9 cellular contexts compared by ENCODE assay signal in the genomic region with DNA sequence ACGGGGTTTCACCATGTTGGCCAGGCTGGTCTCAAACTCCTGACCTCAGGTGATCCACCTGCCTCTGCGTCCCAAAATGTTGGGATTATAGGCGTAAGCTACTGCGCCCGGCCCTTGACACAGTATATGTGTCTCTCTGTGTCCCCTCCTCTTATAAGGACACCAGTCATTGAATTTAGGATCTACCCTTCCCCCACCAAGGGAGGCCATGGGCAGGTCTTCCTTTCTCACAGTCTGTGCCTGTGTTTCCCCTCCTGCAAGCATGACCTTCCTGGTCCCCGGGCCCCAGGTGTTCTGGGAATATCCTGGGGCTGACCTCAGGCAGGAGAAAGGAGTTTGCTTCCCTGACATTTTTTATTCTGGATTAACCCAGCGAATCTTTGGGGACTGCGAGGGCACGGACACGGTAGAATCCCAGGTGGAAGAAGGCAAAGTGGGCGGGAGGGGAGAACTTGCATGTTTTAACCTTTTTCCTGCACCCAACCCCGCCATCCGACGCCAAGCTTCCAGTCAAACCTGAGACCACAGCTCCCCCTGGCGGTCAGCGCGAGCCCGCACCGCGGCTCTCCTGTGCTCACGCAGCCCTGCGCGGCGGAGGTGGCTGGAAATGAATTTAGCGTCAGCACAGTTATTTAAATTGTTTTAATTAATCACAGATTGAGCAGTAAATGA. TPM values are rescaled to one million over a fixed set of nuclear protein-coding genes. Genes with fewer than 3 reads are reported as not detected.
DNase-seq lines count a peak whose midpoint lies in the region; ATAC-seq, FAIRE-seq and TF ChIP-seq lines count a peak whose summit lies in the region.
"Had no signal": no experiment of that assay in that cellular context is flagged by ENCODE, and none has a peak within 500 bp of the region (broad histone marks: within the 10 kb centered on the region; RNA-seq: fewer than 3 reads in every experiment).

No MANE protein-coding gene starts in this region.

- H3K4me1 ChIP-seq in body of pancreas (no peaks in the 10 kb centered on the region), keratinocyte (ENCODE audit: control insufficient read depth, extremely low read depth, insufficient read depth, low read length) (no peaks in the 10 kb centered on the region)

- no peaks in the 10 kb centered on the region for H4K20me1 ChIP-seq in keratinocyte (ENCODE audit: control insufficient read depth, extremely low read depth, insufficient read depth, low read length)

- H3K9me3 ChIP-seq in body of pancreas (no peaks in the 10 kb centered on the region), keratinocyte (ENCODE audit: control insufficient read depth, low read depth, low read length) (no peaks in the 10 kb centered on the region)

- intact Hi-C loops in body of pancreas (cut with DNase I), result loop anchor here (10.0 kb wide), 1 partner anchor 609 kb away; no protein-coding TSS in a partner anchor

- no peaks in the 10 kb centered on the region for H3K79me2 ChIP-seq in keratinocyte (ENCODE audit: control insufficient read depth, insufficient read depth, low read length)

- WGBS in body of pancreas, 2 donors, result 15 to 18% methylated on average over 25 of the region's 25 CpGs

- DNase-seq in EH (ENCODE audit: low read depth), result peak; percentile 25
- peak; percentile 22 for DNase-seq in T-helper 9 cell
- DNase-seq in body of pancreas, result peak; percentile 50 to 78 (median 64)
- peak; percentile 1 for DNase-seq in keratinocyte (ENCODE audit: low read depth, low spot score)
- DNase-seq in stimulated activated CD4-positive, alpha-beta T cell treated with anti-CD3 and anti-CD28 coated beads, Interleukin-1b, Interleukin-23, amount 100 ng/mL, for 48 hours, result peak; percentile 70
- no peak for DNase-seq in A172 (ENCODE audit: low spot score)

- H3K27ac ChIP-seq in body of pancreas (no peak overlapping the region), keratinocyte (ENCODE audit: control insufficient read depth, insufficient read depth, low read length) (no peak overlapping the region)

- no peak for FAIRE-seq in keratinocyte (lab: Jason Lieb, UNC)

- H3K4me3 ChIP-seq in body of pancreas (no peak overlapping the region), keratinocyte (ENCODE audit: control insufficient read depth in 2 of 3, extremely low read depth in 1 of 3, insufficient read depth in 2 of 3, low read depth in 1 of 3, low read length in 3 of 3) (no peak overlapping the region)

- H3K9ac ChIP-seq in keratinocyte (ENCODE audit: control insufficient read depth, extremely low read depth, insufficient read depth, low read length), result no peak overlapping the region

- TF ChIP-seq POLR2A in body of pancreas (IDR thresholded peaks at IDR 0.05), result no peak

- H2AFZ ChIP-seq in keratinocyte (ENCODE audit: control insufficient read depth, low read length), result no peak overlapping the region

- no peaks in the 10 kb centered on the region for H3K9me1 ChIP-seq in keratinocyte (ENCODE audit: control insufficient read depth, extremely low read depth, insufficient read depth, low read length)

- H3K36me3 ChIP-seq in body of pancreas (replicated peaks in 1 of 2; ENCODE audit: insufficient read depth in 1 of 2, low read depth in 2 of 2) (no peaks in the 10 kb centered on the region), keratinocyte (ENCODE audit: control insufficient read depth in 2 of 2, extremely low read depth in 1 of 2, insufficient read depth in 2 of 2, low read length in 2 of 2) (no peaks in the 10 kb centered on the region)

- H3K4me2 ChIP-seq in keratinocyte (ENCODE audit: control insufficient read depth, extremely low read depth, insufficient read depth, low read depth, low read length), result no peak overlapping the region

- ATAC-seq in body of pancreas (no peak), HG03135 (IDR thresholded peaks at IDR 0.05; ENCODE audit: unreplicated experiment) (no peak)

- peak; percentile 64 to 92 (median 72) for TF ChIP-seq CTCF in body of pancreas (IDR thresholded peaks at IDR 0.05)
- peak; percentile 82 to 93 (median 91) for TF ChIP-seq CTCF in keratinocyte (optimal IDR thresholded peaks at IDR 0.05 in 1 of 3, IDR thresholded peaks at IDR 0.05 in 1 of 3, conservative IDR thresholded peaks at IDR 0.05 in 1 of 3; ENCODE audit: extremely low read depth in 1 of 3, insufficient read depth in 2 of 3, low read length in 3 of 3)

- dilution Hi-C loops in keratinocyte (cut with MboI; ENCODE audit: extremely low pct_ligation_motif_present, low sequenced_read_pairs), result no loop called here

- peak; percentile 78 for TF ChIP-seq RAD21 in Ishikawa (IDR thresholded peaks at IDR 0.05; ENCODE audit: low read depth)

- no peak for TF ChIP-seq EP300 in Ishikawa (IDR thresholded peaks at IDR 0.05; ENCODE audit: borderline replicate concordance)

- H3K27me3 ChIP-seq in body of pancreas (no peaks in the 10 kb centered on the region), keratinocyte (ENCODE audit: control insufficient read depth, extremely low read depth, insufficient read depth, low read length) (peaks cover 3% of the 10 kb centered on the region)

TF ChIP-seq in Ishikawa, 13 proteins besides CTCF, POLR2A, EP300 and RAD21:
- no peak for TF ChIP-seq ZBTB7A (IDR thresholded peaks at IDR 0.05; ENCODE audit: low read depth)
- TF ChIP-seq TAF1 (IDR thresholded peaks at IDR 0.05; ENCODE audit: low read depth), result no peak
- no peak for TF ChIP-seq TCF12 (IDR thresholded peaks at IDR 0.05; ENCODE audit: low read depth)
- TF ChIP-seq, protein P1, sequence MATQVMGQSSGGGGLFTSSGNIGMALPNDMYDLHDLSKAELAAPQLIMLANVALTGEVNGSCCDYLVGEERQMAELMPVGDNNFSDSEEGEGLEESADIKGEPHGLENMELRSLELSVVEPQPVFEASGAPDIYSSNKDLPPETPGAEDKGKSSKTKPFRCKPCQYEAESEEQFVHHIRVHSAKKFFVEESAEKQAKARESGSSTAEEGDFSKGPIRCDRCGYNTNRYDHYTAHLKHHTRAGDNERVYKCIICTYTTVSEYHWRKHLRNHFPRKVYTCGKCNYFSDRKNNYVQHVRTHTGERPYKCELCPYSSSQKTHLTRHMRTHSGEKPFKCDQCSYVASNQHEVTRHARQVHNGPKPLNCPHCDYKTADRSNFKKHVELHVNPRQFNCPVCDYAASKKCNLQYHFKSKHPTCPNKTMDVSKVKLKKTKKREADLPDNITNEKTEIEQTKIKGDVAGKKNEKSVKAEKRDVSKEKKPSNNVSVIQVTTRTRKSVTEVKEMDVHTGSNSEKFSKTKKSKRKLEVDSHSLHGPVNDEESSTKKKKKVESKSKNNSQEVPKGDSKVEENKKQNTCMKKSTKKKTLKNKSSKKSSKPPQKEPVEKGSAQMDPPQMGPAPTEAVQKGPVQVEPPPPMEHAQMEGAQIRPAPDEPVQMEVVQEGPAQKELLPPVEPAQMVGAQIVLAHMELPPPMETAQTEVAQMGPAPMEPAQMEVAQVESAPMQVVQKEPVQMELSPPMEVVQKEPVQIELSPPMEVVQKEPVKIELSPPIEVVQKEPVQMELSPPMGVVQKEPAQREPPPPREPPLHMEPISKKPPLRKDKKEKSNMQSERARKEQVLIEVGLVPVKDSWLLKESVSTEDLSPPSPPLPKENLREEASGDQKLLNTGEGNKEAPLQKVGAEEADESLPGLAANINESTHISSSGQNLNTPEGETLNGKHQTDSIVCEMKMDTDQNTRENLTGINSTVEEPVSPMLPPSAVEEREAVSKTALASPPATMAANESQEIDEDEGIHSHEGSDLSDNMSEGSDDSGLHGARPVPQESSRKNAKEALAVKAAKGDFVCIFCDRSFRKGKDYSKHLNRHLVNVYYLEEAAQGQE (IDR thresholded peaks at IDR 0.05; ENCODE audit: low read depth), result no peak
- TF ChIP-seq FOXM1 (IDR thresholded peaks at IDR 0.05; ENCODE audit: borderline replicate concordance, low read depth), result no peak
- no peak for TF ChIP-seq CEBPB (IDR thresholded peaks at IDR 0.05)
- TF ChIP-seq EGR1 (IDR thresholded peaks at IDR 0.05), result no peak
- TF ChIP-seq, protein P2, sequence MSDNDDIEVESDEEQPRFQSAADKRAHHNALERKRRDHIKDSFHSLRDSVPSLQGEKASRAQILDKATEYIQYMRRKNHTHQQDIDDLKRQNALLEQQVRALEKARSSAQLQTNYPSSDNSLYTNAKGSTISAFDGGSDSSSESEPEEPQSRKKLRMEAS (IDR thresholded peaks at IDR 0.05), result no peak
- no peak for TF ChIP-seq NFIC (IDR thresholded peaks at IDR 0.05)
- TF ChIP-seq, protein P3, sequence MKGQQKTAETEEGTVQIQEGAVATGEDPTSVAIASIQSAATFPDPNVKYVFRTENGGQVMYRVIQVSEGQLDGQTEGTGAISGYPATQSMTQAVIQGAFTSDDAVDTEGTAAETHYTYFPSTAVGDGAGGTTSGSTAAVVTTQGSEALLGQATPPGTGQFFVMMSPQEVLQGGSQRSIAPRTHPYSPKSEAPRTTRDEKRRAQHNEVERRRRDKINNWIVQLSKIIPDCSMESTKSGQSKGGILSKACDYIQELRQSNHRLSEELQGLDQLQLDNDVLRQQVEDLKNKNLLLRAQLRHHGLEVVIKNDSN (IDR thresholded peaks at IDR 0.05), result no peak
- no peak for TF ChIP-seq YY1 (IDR thresholded peaks at IDR 0.05; ENCODE audit: low read depth)
- no peak for TF ChIP-seq TEAD4 (IDR thresholded peaks at IDR 0.05)

RNA-seq across cellular contexts. Expression of a gene that starts 42.1 kb away (rescaled TPM):
- total RNA-seq in body of pancreas, result 1 to 10 TPM in 1 of 2 donors, not detected in 1; 4.0 TPM
- polyA plus RNA-seq in keratinocyte, result not detected in 3 replicates
- not detected for polyA plus RNA-seq in keratinocyte (2011; ENCODE audit: low read depth)
- not detected in 2 replicates for polyA plus RNA-seq in keratinocyte (2011; cell fraction: cytosol; rRNA removed)
- not detected in 2 replicates for polyA plus RNA-seq in keratinocyte (2011; cell fraction: nucleus; rRNA removed)
- polyA plus RNA-seq in keratinocyte (2012; ENCODE audit: low replicate concordance), result not detected in 2 replicates
- not detected in 3 replicates for polyA minus RNA-seq in keratinocyte
- not detected for polyA minus RNA-seq in keratinocyte (2011; cell fraction: cytosol; rRNA and poly(A)+ RNA removed)
- polyA minus RNA-seq in keratinocyte (2011; cell fraction: nucleus; rRNA and poly(A)+ RNA removed), result not detected in 2 replicates
- total RNA-seq in A172 (2014; rRNA removed; shearing (Covaris generic)), result not detected in 2 replicates
- total RNA-seq: activated CD8-positive, alpha-beta memory T cell treated with anti-CD3 and anti-CD28 coated beads for 36 hours had no signal
